In the genomic region with DNA sequence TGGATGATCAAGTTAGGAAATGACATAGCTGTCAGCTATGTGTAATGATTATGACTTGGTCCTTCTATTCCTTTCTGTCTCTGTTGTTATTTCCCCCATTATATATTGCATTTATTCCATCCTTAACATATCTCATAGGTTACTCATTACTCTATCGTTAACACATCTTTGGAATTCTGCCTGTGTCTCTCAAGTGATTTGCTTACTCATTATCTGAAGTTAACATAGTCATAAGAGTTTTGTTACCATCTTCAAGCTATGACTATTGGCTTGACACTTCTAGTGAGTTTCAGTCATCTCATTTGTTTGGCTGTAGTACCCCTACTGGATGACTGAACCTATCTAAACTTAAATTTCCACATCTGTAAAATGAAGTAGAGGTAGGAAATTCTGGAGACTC, we compare ENCODE assay signal across 20 cellular contexts.
DNase-seq lines count a peak whose midpoint lies in the region; ATAC-seq, FAIRE-seq and TF ChIP-seq lines count a peak whose summit lies in the region.
"Had no signal": no experiment of that assay in that cellular context is flagged by ENCODE, and none has a peak within 500 bp of the region (broad histone marks: within the 10 kb centered on the region; RNA-seq: fewer than 3 reads in every experiment).

No MANE protein-coding gene starts in this region.

- peak; percentile 64 for FAIRE-seq in D721Med (lab: Jason Lieb, UNC)
- FAIRE-seq in endothelial cell of umbilical vein (lab: Jason Lieb, UNC): no peak
- FAIRE-seq in urothelium cell line (lab: Jason Lieb, UNC): no peak
- FAIRE-seq: A204.1, G401.6, GM12892, HepG2 had no signal

- no peak for DNase-seq in D721Med (ENCODE audit: insufficient read length, low spot score)
- peak; percentile 8 for DNase-seq in M059J (ENCODE audit: low read depth)
- no peak for DNase-seq in endothelial cell of umbilical vein (ENCODE audit: low read depth, low spot score)
- DNase-seq in kidney tubule cell (ENCODE audit: low spot score): peak; percentile 43
- DNase-seq in LoVo (ENCODE audit: low spot score): no peak
- no peak for DNase-seq in urothelium cell line (ENCODE audit: low spot score)
- no peak for DNase-seq in hepatocyte (ENCODE audit: low spot score)
- DNase-seq: BE2C; CD4-positive, alpha-beta memory T cell; DMS153; DMS79 treated with DMSO at 0.1 percent for 48 hours; EL; GOT3; H9 had no signal

- no TSS peak for BruUV-seq in endothelial cell of umbilical vein (replicated peaks; lab: Mats Ljungman, UMichigan)

- H3K4me1 ChIP-seq in endothelial cell of umbilical vein (ENCODE audit: control insufficient read depth, extremely low read depth, insufficient read depth, low read length) (no peaks in the 10 kb centered on the region), hepatocyte (ENCODE audit: insufficient read depth) (no peaks in the 10 kb centered on the region)
- H3K4me1 ChIP-seq: BE2C had no signal

- H3K9ac ChIP-seq in endothelial cell of umbilical vein (replicated peaks; ENCODE audit: extremely low read depth, insufficient read depth, low read length): no peak overlapping the region

- H3K9me1 ChIP-seq in endothelial cell of umbilical vein (replicated peaks; ENCODE audit: control insufficient read depth, extremely low read depth, insufficient read depth, low read length): no peaks in the 10 kb centered on the region

- ATAC-seq in GM21825 (IDR thresholded peaks at IDR 0.05; ENCODE audit: unreplicated experiment): no peak
- ATAC-seq: HepG2 had no signal

- TF ChIP-seq CTCF in D721Med (IDR thresholded peaks at IDR 0.05; ENCODE audit: insufficient read depth, missing control alignments) (no peak), endothelial cell of umbilical vein (IDR thresholded peaks at IDR 0.05; ENCODE audit: extremely low read depth in 1 of 2, insufficient read depth in 1 of 2, low read depth in 1 of 2, low read length in 2 of 2) (no peak), hepatocyte (IDR thresholded peaks at IDR 0.05; ENCODE audit: poor library complexity) (no peak)

- no peaks in the 10 kb centered on the region for H3K9me2 ChIP-seq in hepatocyte (replicated peaks; ENCODE audit: insufficient read depth)

- H2AFZ ChIP-seq in endothelial cell of umbilical vein (ENCODE audit: low read depth, low read length) (no peak overlapping the region), hepatocyte (no peak overlapping the region)

- H3K79me2 ChIP-seq in endothelial cell of umbilical vein (ENCODE audit: control insufficient read depth, insufficient read depth, low read length): no peaks in the 10 kb centered on the region
- no peaks in the 10 kb centered on the region for H3K79me2 ChIP-seq in hepatocyte

- H3K4me2 ChIP-seq in endothelial cell of umbilical vein (ENCODE audit: insufficient read depth, low read length) (no peak overlapping the region), hepatocyte (no peak overlapping the region)

- H4K20me1 ChIP-seq in endothelial cell of umbilical vein (replicated peaks; ENCODE audit: control insufficient read depth, extremely low read depth, insufficient read depth, low read length): no peaks in the 10 kb centered on the region
- H4K20me1 ChIP-seq in hepatocyte (ENCODE audit: insufficient read depth, poor library complexity, severe bottlenecking): no peaks in the 10 kb centered on the region

- no peak for TF ChIP-seq POLR2A in endothelial cell of umbilical vein (IDR thresholded peaks at IDR 0.05; ENCODE audit: low read depth, low read length)

- H3K36me3 ChIP-seq in endothelial cell of umbilical vein (ENCODE audit: control insufficient read depth in 2 of 2, extremely low read depth in 1 of 2, insufficient read depth in 2 of 2, low read length in 2 of 2) (no peaks in the 10 kb centered on the region), hepatocyte (replicated peaks; ENCODE audit: insufficient read depth, low read depth) (no peaks in the 10 kb centered on the region)
- H3K36me3 ChIP-seq: BE2C had no signal

- H3K27me3 ChIP-seq in endothelial cell of umbilical vein (ENCODE audit: control insufficient read depth in 2 of 2, insufficient read depth in 2 of 2, low read length in 2 of 2) (no peaks in the 10 kb centered on the region), hepatocyte (no peaks in the 10 kb centered on the region)
- H3K27me3 ChIP-seq: BE2C had no signal

- 94% methylated on average over 1 of the region's 1 CpG for WGBS in hepatocyte (ENCODE audit: low lambda C conversion rate, missing lambda C conversion rate)

- H3K27ac ChIP-seq in endothelial cell of umbilical vein (ENCODE audit: insufficient read depth, low read depth, low read length): no peak overlapping the region
- H3K27ac ChIP-seq in hepatocyte: no peak overlapping the region
- H3K27ac ChIP-seq: C4-2B had no signal

- dilution Hi-C loops in endothelial cell of umbilical vein (cut with MboI; ENCODE audit: extremely low pct_ligation_motif_present, low sequenced_read_pairs): no loop called here

- CTCF ChIA-PET in endothelial cell of umbilical vein (lab: Charles Lee): no interaction called here

- POLR2A ChIA-PET in endothelial cell of umbilical vein (lab: Charles Lee): no interaction called here

- H3K4me3 ChIP-seq in endothelial cell of umbilical vein (replicated peaks in 1 of 3; ENCODE audit: insufficient read depth in 1 of 3, low read depth in 1 of 3, low read length in 3 of 3): no peak overlapping the region
- no peak overlapping the region for H3K4me3 ChIP-seq in hepatocyte

- intact Hi-C loops in endothelial cell of umbilical vein (cut with micrococcal nuclease): no loop called here

- H3K9me3 ChIP-seq in endothelial cell of umbilical vein (replicated peaks; ENCODE audit: control insufficient read depth, insufficient read depth, low read length): no peaks in the 10 kb centered on the region
- no peaks in the 10 kb centered on the region for H3K9me3 ChIP-seq in hepatocyte (ENCODE audit: low read depth)
- H3K9me3 ChIP-seq: BE2C had no signal

TF ChIP-seq in endothelial cell of umbilical vein, 7 proteins besides CTCF, POLR2A, EP300 and RAD21:
- TF ChIP-seq MYC (IDR thresholded peaks at IDR 0.05; ENCODE audit: low read depth, low read length) (no peak), EZH2 (IDR thresholded peaks at IDR 0.05; ENCODE audit: borderline replicate concordance, low read depth, low read length, severe bottlenecking) (no peak), GATA2 (IDR thresholded peaks at IDR 0.05; ENCODE audit: insufficient read depth, insufficient read length, low read depth, low read length) (peak; percentile 47), FOS (IDR thresholded peaks at IDR 0.05; ENCODE audit: borderline replicate concordance, insufficient read depth, low read length) (no peak), POLR2AphosphoS5 (IDR thresholded peaks at IDR 0.05; ENCODE audit: insufficient read depth, low read depth, low read length) (no peak), JUN (IDR thresholded peaks at IDR 0.05; ENCODE audit: borderline replicate concordance, insufficient read depth, insufficient read length, low read depth) (no peak)
- TF ChIP-seq, protein P1, sequence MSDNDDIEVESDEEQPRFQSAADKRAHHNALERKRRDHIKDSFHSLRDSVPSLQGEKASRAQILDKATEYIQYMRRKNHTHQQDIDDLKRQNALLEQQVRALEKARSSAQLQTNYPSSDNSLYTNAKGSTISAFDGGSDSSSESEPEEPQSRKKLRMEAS (IDR thresholded peaks at IDR 0.05; ENCODE audit: insufficient read depth, insufficient read length): no peak

Comparison
In these comparisons a context has a peak if more than half of its experiments do, and no peak if none do; other contexts are left out.
1. DNase-seq: peak in M059J (single experiment) and kidney tubule cell (single experiment); none in D721Med (single experiment), endothelial cell of umbilical vein (single experiment), LoVo (single experiment), urothelium cell line (single experiment) and hepatocyte (single experiment).